In genomic region chr4:107855723-107856122, GRCh38 we compare ENCODE assay signal across 29 cellular contexts. TPM values are rescaled to one million over a fixed set of nuclear protein-coding genes. Genes with fewer than 3 reads are reported as not detected.
DNase-seq lines count a peak whose midpoint lies in the region; ATAC-seq, FAIRE-seq and TF ChIP-seq lines count a peak whose summit lies in the region.
"Had no signal": no experiment of that assay in that cellular context is flagged by ENCODE, and none has a peak within 500 bp of the region (broad histone marks: within the 10 kb centered on the region; RNA-seq: fewer than 3 reads in every experiment).

No MANE protein-coding gene starts in this region.

- H3K9me3 Mint-ChIP-seq in chondrocyte (ENCODE audit: low read depth) (no peaks in the 10 kb centered on the region), WTC11 (no peaks in the 10 kb centered on the region)

- H3K9me3 ChIP-seq in left ventricle myocardium inferior (replicated peaks) (no peaks in the 10 kb centered on the region), keratinocyte (ENCODE audit: control insufficient read depth, low read depth, low read length) (no peaks in the 10 kb centered on the region), uterus (no peaks in the 10 kb centered on the region), spleen (no peaks in the 10 kb centered on the region)
- H3K9me3 ChIP-seq: SJSA1 had no signal

- peak overlapping the region; percentile 31 for H3K4me2 ChIP-seq in keratinocyte (ENCODE audit: control insufficient read depth, extremely low read depth, insufficient read depth, low read depth, low read length)

- ATAC-seq in left cardiac atrium (no peak), WTC11 (no peak)
- ATAC-seq: HepG2, PC-3 had no signal

- H3K4me1 ChIP-seq in left ventricle myocardium inferior (peaks cover 83% of the 10 kb centered on the region), keratinocyte (ENCODE audit: control insufficient read depth, extremely low read depth, insufficient read depth, low read length) (peaks cover 32% of the 10 kb centered on the region), uterus (no peaks in the 10 kb centered on the region), spleen (peaks cover 0 to 6% (median 0%) of the 10 kb centered on the region in 6 donors)

- H3K27ac ChIP-seq in left ventricle myocardium inferior (replicated peaks) = peak overlapping the region; percentile 92
- no peak overlapping the region for H3K27ac ChIP-seq in keratinocyte (ENCODE audit: control insufficient read depth, insufficient read depth, low read length)
- peak overlapping the region; percentile 70 to 72 for H3K27ac ChIP-seq in uterus
- H3K27ac ChIP-seq in spleen = no peak overlapping the region
- H3K27ac ChIP-seq: GM23248, SJSA1 had no signal

- intact Hi-C loops in left ventricle myocardium inferior (cut with micrococcal nuclease) = no loop called here
- intact Hi-C loops in left cardiac atrium (cut with DNase I) = loop anchor here in 1 of 2 donors (2.0 kb wide), 1 partner anchor 31 kb away; the partner anchor contains the start of gene SGMS2
- intact Hi-C loops in uterus (cut with DNase I; ENCODE audit: low total_unique reads) = no loop called here
- intact Hi-C loops in spleen (cut with DNase I; ENCODE audit: low total_unique reads) = no loop called here

- no peak overlapping the region for H2AFZ ChIP-seq in keratinocyte (ENCODE audit: control insufficient read depth, low read length)
- H2AFZ ChIP-seq: GM23248 had no signal

- no peaks in the 10 kb centered on the region for H3K36me3 ChIP-seq in left ventricle myocardium inferior
- H3K36me3 ChIP-seq in keratinocyte (ENCODE audit: control insufficient read depth in 2 of 2, extremely low read depth in 1 of 2, insufficient read depth in 2 of 2, low read length in 2 of 2) = no peaks in the 10 kb centered on the region
- H3K36me3 ChIP-seq in uterus = no peaks in the 10 kb centered on the region
- peaks cover 0 to 15% (median 0%) of the 10 kb centered on the region in 6 donors for H3K36me3 ChIP-seq in spleen
- H3K36me3 ChIP-seq: SJSA1 had no signal

- no peak overlapping the region for H3K9ac ChIP-seq in keratinocyte (ENCODE audit: control insufficient read depth, extremely low read depth, insufficient read depth, low read length)
- H3K9ac ChIP-seq: GM23248 had no signal

- CTCF ChIA-PET in WTC11 (lab: Charles Lee) = no interaction called here

- H3K4me3 Mint-ChIP-seq in chondrocyte (ENCODE audit: unreplicated experiment) (no peak overlapping the region), WTC11 (no peak overlapping the region)
- H3K4me3 Mint-ChIP-seq: CD4-positive, alpha-beta memory T cell had no signal

- POLR2A ChIA-PET in WTC11 (lab: Charles Lee) = no interaction called here

- TF ChIP-seq CTCF in left ventricle myocardium inferior (IDR thresholded peaks at IDR 0.05; ENCODE audit: borderline replicate concordance) = no peak
- TF ChIP-seq CTCF in chondrocyte (IDR thresholded peaks at IDR 0.05) = no peak
- no peak for TF ChIP-seq CTCF in keratinocyte (optimal IDR thresholded peaks at IDR 0.05 in 1 of 3, IDR thresholded peaks at IDR 0.05 in 1 of 3, conservative IDR thresholded peaks at IDR 0.05 in 1 of 3; ENCODE audit: extremely low read depth in 1 of 3, insufficient read depth in 2 of 3, low read length in 3 of 3)
- TF ChIP-seq CTCF in uterus (IDR thresholded peaks at IDR 0.05) = no peak
- TF ChIP-seq CTCF in spleen (IDR thresholded peaks at IDR 0.05 in 8 of 11, conservative IDR thresholded peaks at IDR 0.05 in 3 of 11) = no peak
- no peak for TF ChIP-seq CTCF in WTC11 (IDR thresholded peaks at IDR 0.05)

- H3K4me1 Mint-ChIP-seq in chondrocyte (ENCODE audit: low read depth) (peaks cover 44% of the 10 kb centered on the region), WTC11 (peaks cover 21% of the 10 kb centered on the region)
- H3K4me1 Mint-ChIP-seq: CD4-positive, alpha-beta memory T cell had no signal

- H3K27me3 Mint-ChIP-seq in chondrocyte (ENCODE audit: low read depth) (no peaks in the 10 kb centered on the region), WTC11 (ENCODE audit: low read depth) (no peaks in the 10 kb centered on the region)

- no peak for DNase-seq in left ventricle myocardium inferior
- no peak for DNase-seq in left cardiac atrium
- DNase-seq in chondrocyte (ENCODE audit: low spot score) = no peak
- DNase-seq in keratinocyte (ENCODE audit: low read depth, low spot score) = no peak
- no peak for DNase-seq in uterus
- no peak for DNase-seq in ureter (ENCODE audit: low spot score)
- DNase-seq in spleen = no peak
- no peak for DNase-seq in WTC11 (ENCODE audit: low spot score)
- DNase-seq: C1 segment of cervical spinal cord; CD4-positive, alpha-beta memory T cell; COR-L47; DMS53; GM23248; H7; Karpas-422; MV-4-11; NCI-H1105; NCI-H1436 treated with DMSO at 0.1 percent for 48 hours; NCI-H187 treated with DMSO at 0.1 percent for 48 hours; NCI-H2171 treated with DMSO at 0.1 percent for 48 hours; NCI-H446; NCI-H524 treated with DMSO at 0.1 percent for 48 hours; NCI-H82; NK-92 treated with Interleukin-12 subunit alpha and Interleukin-12 subunit beta, amount 100 ng/mL, for 24 hours; PC-3 had no signal

- no peaks in the 10 kb centered on the region for H4K20me1 ChIP-seq in keratinocyte (ENCODE audit: control insufficient read depth, extremely low read depth, insufficient read depth, low read length)

- H3K27ac Mint-ChIP-seq in chondrocyte (ENCODE audit: unreplicated experiment) (peak overlapping the region; percentile 3), WTC11 (no peak overlapping the region)
- H3K27ac Mint-ChIP-seq: CD4-positive, alpha-beta memory T cell had no signal

- H3K27me3 ChIP-seq in left ventricle myocardium inferior (ENCODE audit: low read depth) (no peaks in the 10 kb centered on the region), keratinocyte (ENCODE audit: control insufficient read depth, extremely low read depth, insufficient read depth, low read length) (no peaks in the 10 kb centered on the region), uterus (no peaks in the 10 kb centered on the region), spleen (replicated peaks in 1 of 7) (peaks cover 0 to 6% (median 0%) of the 10 kb centered on the region in 7 donors)
- H3K27me3 ChIP-seq: SJSA1 had no signal

- H3K4me3 ChIP-seq in left ventricle myocardium inferior (no peak overlapping the region), keratinocyte (ENCODE audit: control insufficient read depth in 2 of 3, extremely low read depth in 1 of 3, insufficient read depth in 2 of 3, low read depth in 1 of 3, low read length in 3 of 3) (peak overlapping the region in 1 of 3 experiments; percentile 6), uterus (no peak overlapping the region), spleen (no peak overlapping the region)
- H3K4me3 ChIP-seq: SJSA1 had no signal

- H3K9me1 ChIP-seq in keratinocyte (ENCODE audit: control insufficient read depth, extremely low read depth, insufficient read depth, low read length) = no peaks in the 10 kb centered on the region

- TF ChIP-seq POLR2A in uterus (IDR thresholded peaks at IDR 0.05) = no peak
- no peak for TF ChIP-seq POLR2A in spleen (IDR thresholded peaks at IDR 0.05)

- H3K36me3 Mint-ChIP-seq in chondrocyte (ENCODE audit: low read depth) (peaks cover 3% of the 10 kb centered on the region), WTC11 (no peaks in the 10 kb centered on the region)
- H3K36me3 Mint-ChIP-seq: CD4-positive, alpha-beta memory T cell had no signal

- H3K79me2 ChIP-seq in keratinocyte (ENCODE audit: control insufficient read depth, insufficient read depth, low read length) = peaks cover 27% of the 10 kb centered on the region

- 68 to 84% (median 76%) methylated on average over 3 of the region's 3 CpGs for WGBS in spleen, 5 donors

- no peak for FAIRE-seq in keratinocyte (lab: Jason Lieb, UNC)
- FAIRE-seq: A204.1, G401.6, HepG2 had no signal

- dilution Hi-C loops in keratinocyte (cut with MboI; ENCODE audit: extremely low pct_ligation_motif_present, low sequenced_read_pairs) = no loop called here

TF ChIP-seq in WTC11, 78 proteins besides CTCF, POLR2A, EP300 and RAD21:
- no peak for TF ChIP-seq ZNF396 (CRISPR knock-in tag; IDR thresholded peaks at IDR 0.05; ENCODE audit: borderline replicate concordance)
- no peak for TF ChIP-seq ZNF138 (CRISPR knock-in tag; conservative IDR thresholded peaks at IDR 0.05)
- no peak for TF ChIP-seq ZNF671 (CRISPR knock-in tag; IDR thresholded peaks at IDR 0.05)
- no peak for TF ChIP-seq STAT6 (CRISPR knock-in tag; conservative IDR thresholded peaks at IDR 0.05; ENCODE audit: low read depth)

RNA-seq across cellular contexts. Expression of gene SGMS2, which starts 31.0 kb away (rescaled TPM):
- 21.4 TPM for total RNA-seq in left ventricle myocardium inferior
- total RNA-seq in left cardiac atrium = 10 to 100 TPM; 27.5 to 39.6 TPM
- 49.7 to 71.5 TPM (median 65.5 TPM) in 3 replicates for total RNA-seq in chondrocyte
- polyA plus RNA-seq in keratinocyte = 35.1 to 41.1 TPM (median 38.5 TPM) in 3 replicates
- polyA plus RNA-seq in keratinocyte (2011; ENCODE audit: low read depth) = 22.1 TPM
- polyA plus RNA-seq in keratinocyte (2011; cell fraction: cytosol; rRNA removed) = 21.6 and 36.0 TPM in 2 replicates
- polyA plus RNA-seq in keratinocyte (2011; cell fraction: nucleus; rRNA removed) = 42.2 and 45.2 TPM in 2 replicates
- polyA plus RNA-seq in keratinocyte (2012; ENCODE audit: low replicate concordance) = 17.3 and 20.7 TPM in 2 replicates
- polyA minus RNA-seq in keratinocyte = 66.1 to 192 TPM (median 124 TPM) in 3 replicates
- 67.7 TPM for polyA minus RNA-seq in keratinocyte (2011; cell fraction: cytosol; rRNA and poly(A)+ RNA removed)
- 77.3 and 119 TPM in 2 replicates for polyA minus RNA-seq in keratinocyte (2011; cell fraction: nucleus; rRNA and poly(A)+ RNA removed)
- total RNA-seq in uterus = 10 to 100 TPM in 3 of 4 donors, 1 to 10 TPM in 1; 7.4 to 90.3 (median 35.6) TPM
- 17.3 TPM for total RNA-seq in ureter
- 10 to 100 TPM in 3 of 7 donors, 1 to 10 TPM in 4; 2.9 to 35.5 (median 7.3) TPM for total RNA-seq in spleen
- polyA plus RNA-seq in spleen = under 1 TPM; 0.20 to 0.48 (median 0.26) TPM
- total RNA-seq in WTC11 (2021) = 0.16 to 1.3 TPM (median 0.72 TPM) in 3 replicates
- polyA plus RNA-seq: CD4-positive, alpha-beta memory T cell had no signal

Comparison
In these comparisons a context has a peak if more than half of its experiments do, and no peak if none do; other contexts are left out.
1. H3K27ac ChIP-seq: peak in left ventricle myocardium inferior (single experiment) and uterus (2 of 2); none in keratinocyte (single experiment) and spleen (0 of 8).